In the genomic region with DNA sequence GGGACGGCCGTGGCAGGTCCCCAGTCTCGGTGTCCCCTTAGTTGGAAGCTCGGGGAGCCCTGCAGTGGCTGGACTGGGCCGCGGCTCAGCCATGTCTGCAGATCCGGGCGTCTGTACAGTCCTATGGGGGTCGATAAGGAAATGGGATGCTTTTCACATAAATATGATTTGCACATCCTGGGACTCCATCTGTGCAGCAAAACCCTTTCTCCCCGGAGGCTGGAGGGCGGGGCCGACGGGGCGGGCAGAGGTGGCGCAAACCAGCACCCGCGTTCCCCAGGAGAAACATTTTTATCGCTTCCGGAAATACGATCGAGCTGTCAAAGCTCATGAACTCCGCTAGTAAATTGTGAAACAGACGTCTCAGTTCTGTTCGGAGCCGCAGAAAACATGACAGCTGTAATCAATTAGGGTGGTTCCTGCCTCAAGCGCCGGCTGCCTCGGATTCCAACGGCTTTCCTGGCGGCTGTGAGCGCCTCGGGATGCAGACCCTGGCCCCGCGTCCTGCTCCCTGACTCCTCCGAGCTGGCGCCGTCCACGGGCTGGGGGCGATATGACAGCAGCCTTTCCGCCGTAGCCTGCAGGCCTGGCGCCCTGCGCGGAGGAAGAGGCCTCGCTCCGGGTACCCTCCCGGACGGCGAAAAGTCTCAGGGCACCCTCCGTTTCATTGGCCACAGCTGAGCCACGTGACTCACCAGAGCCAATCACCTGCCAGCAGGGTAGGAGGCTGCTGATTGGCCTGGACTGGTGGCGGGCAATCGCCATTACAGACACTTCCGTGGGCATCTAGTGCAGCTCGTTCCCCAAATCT, we compare ENCODE assay signal across 1 cellular context.
TF ChIP-seq lines count a peak whose summit lies in the region.

No MANE protein-coding gene starts in this region.

TF ChIP-seq in GM23338, 12 proteins besides CTCF, POLR2A, EP300 and RAD21 (continued from another document):
- TF ChIP-seq, protein P1, sequence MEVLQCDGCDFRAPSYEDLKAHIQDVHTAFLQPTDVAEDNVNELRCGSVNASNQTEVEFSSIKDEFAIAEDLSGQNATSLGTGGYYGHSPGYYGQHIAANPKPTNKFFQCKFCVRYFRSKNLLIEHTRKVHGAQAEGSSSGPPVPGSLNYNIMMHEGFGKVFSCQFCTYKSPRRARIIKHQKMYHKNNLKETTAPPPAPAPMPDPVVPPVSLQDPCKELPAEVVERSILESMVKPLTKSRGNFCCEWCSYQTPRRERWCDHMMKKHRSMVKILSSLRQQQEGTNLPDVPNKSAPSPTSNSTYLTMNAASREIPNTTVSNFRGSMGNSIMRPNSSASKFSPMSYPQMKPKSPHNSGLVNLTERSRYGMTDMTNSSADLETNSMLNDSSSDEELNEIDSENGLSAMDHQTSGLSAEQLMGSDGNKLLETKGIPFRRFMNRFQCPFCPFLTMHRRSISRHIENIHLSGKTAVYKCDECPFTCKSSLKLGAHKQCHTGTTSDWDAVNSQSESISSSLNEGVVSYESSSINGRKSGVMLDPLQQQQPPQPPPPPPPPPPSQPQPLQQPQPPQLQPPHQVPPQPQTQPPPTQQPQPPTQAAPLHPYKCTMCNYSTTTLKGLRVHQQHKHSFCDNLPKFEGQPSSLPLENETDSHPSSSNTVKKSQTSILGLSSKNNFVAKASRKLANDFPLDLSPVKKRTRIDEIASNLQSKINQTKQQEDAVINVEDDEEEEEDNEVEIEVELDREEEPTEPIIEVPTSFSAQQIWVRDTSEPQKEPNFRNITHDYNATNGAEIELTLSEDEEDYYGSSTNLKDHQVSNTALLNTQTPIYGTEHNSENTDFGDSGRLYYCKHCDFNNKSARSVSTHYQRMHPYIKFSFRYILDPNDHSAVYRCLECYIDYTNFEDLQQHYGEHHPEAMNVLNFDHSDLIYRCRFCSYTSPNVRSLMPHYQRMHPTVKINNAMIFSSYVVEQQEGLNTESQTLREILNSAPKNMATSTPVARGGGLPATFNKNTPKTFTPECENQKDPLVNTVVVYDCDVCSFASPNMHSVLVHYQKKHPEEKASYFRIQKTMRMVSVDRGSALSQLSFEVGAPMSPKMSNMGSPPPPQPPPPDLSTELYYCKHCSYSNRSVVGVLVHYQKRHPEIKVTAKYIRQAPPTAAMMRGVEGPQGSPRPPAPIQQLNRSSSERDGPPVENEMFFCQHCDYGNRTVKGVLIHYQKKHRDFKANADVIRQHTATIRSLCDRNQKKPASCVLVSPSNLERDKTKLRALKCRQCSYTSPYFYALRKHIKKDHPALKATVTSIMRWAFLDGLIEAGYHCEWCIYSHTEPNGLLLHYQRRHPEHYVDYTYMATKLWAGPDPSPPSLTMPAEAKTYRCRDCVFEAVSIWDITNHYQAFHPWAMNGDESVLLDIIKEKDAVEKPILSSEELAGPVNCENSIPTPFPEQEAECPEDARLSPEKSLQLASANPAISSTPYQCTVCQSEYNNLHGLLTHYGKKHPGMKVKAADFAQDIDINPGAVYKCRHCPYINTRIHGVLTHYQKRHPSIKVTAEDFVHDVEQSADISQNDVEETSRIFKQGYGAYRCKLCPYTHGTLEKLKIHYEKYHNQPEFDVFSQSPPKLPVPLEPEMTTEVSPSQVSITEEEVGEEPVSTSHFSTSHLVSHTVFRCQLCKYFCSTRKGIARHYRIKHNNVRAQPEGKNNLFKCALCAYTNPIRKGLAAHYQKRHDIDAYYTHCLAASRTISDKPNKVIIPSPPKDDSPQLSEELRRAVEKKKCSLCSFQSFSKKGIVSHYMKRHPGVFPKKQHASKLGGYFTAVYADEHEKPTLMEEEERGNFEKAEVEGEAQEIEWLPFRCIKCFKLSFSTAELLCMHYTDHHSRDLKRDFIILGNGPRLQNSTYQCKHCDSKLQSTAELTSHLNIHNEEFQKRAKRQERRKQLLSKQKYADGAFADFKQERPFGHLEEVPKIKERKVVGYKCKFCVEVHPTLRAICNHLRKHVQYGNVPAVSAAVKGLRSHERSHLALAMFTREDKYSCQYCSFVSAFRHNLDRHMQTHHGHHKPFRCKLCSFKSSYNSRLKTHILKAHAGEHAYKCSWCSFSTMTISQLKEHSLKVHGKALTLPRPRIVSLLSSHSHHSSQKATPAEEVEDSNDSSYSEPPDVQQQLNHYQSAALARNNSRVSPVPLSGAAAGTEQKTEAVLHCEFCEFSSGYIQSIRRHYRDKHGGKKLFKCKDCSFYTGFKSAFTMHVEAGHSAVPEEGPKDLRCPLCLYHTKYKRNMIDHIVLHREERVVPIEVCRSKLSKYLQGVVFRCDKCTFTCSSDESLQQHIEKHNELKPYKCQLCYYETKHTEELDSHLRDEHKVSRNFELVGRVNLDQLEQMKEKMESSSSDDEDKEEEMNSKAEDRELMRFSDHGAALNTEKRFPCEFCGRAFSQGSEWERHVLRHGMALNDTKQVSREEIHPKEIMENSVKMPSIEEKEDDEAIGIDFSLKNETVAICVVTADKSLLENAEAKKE (CRISPR knock-in tag; IDR thresholded peaks at IDR 0.05): no peak
- TF ChIP-seq, protein P2, sequence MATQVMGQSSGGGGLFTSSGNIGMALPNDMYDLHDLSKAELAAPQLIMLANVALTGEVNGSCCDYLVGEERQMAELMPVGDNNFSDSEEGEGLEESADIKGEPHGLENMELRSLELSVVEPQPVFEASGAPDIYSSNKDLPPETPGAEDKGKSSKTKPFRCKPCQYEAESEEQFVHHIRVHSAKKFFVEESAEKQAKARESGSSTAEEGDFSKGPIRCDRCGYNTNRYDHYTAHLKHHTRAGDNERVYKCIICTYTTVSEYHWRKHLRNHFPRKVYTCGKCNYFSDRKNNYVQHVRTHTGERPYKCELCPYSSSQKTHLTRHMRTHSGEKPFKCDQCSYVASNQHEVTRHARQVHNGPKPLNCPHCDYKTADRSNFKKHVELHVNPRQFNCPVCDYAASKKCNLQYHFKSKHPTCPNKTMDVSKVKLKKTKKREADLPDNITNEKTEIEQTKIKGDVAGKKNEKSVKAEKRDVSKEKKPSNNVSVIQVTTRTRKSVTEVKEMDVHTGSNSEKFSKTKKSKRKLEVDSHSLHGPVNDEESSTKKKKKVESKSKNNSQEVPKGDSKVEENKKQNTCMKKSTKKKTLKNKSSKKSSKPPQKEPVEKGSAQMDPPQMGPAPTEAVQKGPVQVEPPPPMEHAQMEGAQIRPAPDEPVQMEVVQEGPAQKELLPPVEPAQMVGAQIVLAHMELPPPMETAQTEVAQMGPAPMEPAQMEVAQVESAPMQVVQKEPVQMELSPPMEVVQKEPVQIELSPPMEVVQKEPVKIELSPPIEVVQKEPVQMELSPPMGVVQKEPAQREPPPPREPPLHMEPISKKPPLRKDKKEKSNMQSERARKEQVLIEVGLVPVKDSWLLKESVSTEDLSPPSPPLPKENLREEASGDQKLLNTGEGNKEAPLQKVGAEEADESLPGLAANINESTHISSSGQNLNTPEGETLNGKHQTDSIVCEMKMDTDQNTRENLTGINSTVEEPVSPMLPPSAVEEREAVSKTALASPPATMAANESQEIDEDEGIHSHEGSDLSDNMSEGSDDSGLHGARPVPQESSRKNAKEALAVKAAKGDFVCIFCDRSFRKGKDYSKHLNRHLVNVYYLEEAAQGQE (IDR thresholded peaks at IDR 0.05; ENCODE audit: unreplicated experiment): no peak
